Comparison of ENCODE assay signal across 29 cellular contexts in the genomic region with DNA sequence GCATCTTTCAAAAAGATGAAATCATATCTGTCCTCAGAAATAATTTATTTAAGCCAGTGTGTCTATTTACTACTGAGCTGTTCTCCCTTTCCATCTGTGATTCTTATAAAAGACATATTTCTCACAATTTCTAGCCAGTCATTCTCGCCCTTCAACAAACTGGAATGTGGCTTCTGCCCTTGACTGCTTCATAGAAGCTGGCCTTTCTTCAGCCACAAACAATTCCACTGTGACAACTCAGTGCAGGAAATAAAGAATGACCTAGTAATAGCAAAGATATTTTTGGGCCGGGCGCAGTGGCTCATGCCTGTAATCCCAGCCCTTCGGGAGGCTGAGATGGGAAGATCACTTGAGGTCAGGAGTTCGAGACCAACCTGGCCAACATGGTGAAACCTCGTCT.
A peak's percentile ranks its signal among the peaks of the same experiment; 100 is the strongest.
DNase-seq lines count a peak whose midpoint lies in the region; ATAC-seq and TF ChIP-seq lines count a peak whose summit lies in the region.
"Had no signal": no experiment of that assay in that cellular context is flagged by ENCODE, and none has a peak within 500 bp of the region (broad histone marks: within the 10 kb centered on the region; RNA-seq: fewer than 3 reads in every experiment).

No MANE protein-coding gene starts in this region.

- H3K4me1 Mint-ChIP-seq in activated CD4-positive, alpha-beta T cell treated with anti-CD3 and anti-CD28 coated beads, Interleukin-2, amount 10 ng/mL, durations not matched to agents 24 days and 14 days: no peaks in the 10 kb centered on the region
- H3K4me1 Mint-ChIP-seq: stimulated activated memory B cell treated with anti-CD40 and anti-IgM and Interleukin-4, amounts not matched to agents 10 μg/mL and 1 μg/mL and 100 μg/mL, for 72 hours had no signal

- peaks cover 5% of the 10 kb centered on the region; the same call in 1 of the 2 replicates for H3K4me1 ChIP-seq in HAP-1
- H3K4me1 ChIP-seq: ascending aorta, heart left ventricle had no signal

- no peak overlapping the region for H3K27ac Mint-ChIP-seq in activated CD4-positive, alpha-beta T cell treated with anti-CD3 and anti-CD28 coated beads, Interleukin-2, amount 10 ng/mL, durations not matched to agents 24 days and 14 days
- H3K27ac Mint-ChIP-seq: activated CD8-positive, alpha-beta T cell treated with anti-CD3 and anti-CD28 coated beads, Interleukin-2, amount 10 ng/mL, durations not matched to agents 7 days and 5 days; activated naive CD8-positive, alpha-beta T cell; progenitor cell of endocrine pancreas; stimulated activated memory B cell treated with anti-CD40 and anti-IgM and Interleukin-4, amounts not matched to agents 10 μg/mL and 1 μg/mL and 100 μg/mL, for 72 hours had no signal

- peak; percentile 43 for DNase-seq in AG10803 (ENCODE audit: low read depth)
- peak; percentile 15 for DNase-seq in HS-27A (ENCODE audit: low read depth)
- peak; percentile 48 for DNase-seq in astrocyte of the spinal cord (ENCODE audit: low read depth, low spot score)
- DNase-seq in kidney tubule cell (ENCODE audit: low spot score): peak; percentile 30
- no peak for DNase-seq in activated CD4-positive, alpha-beta T cell treated with anti-CD3 and anti-CD28 coated beads, Interleukin-2, amount 10 ng/mL, durations not matched to agents 24 days and 14 days
- DNase-seq in HAP-1 (ENCODE audit: low spot score in 2 of 2): no peak
- DNase-seq in activated CD8-positive, alpha-beta memory T cell treated with anti-CD3 and anti-CD28 coated beads for 24 hours: no peak
- DNase-seq: ACHN; activated CD8-positive, alpha-beta T cell treated with anti-CD3 and anti-CD28 coated beads, Interleukin-2, amount 10 ng/mL, durations not matched to agents 7 days and 5 days; activated T-cell treated with anti-CD3 and anti-CD28 coated beads for 4 hours; C1 segment of cervical spinal cord; Calu3; cerebellar nuclear complex; DND-41; heart left ventricle; KG1; left cardiac atrium; NCI-H1436 treated with DMSO at 0.1 percent for 48 hours; NCI-H345; NCI-H774; RPMI8226; stimulated activated CD4-positive, alpha-beta T cell treated with anti-CD3 and anti-CD28 coated beads, Interleukin-4, amount 100 ng/mL, for 4 hours; T-helper 2 cell had no signal

- intact Hi-C loops in activated CD4-positive, alpha-beta T cell treated with anti-CD3 and anti-CD28 coated beads, Interleukin-2, amount 10 ng/mL, durations not matched to agents 24 days and 14 days (cut with micrococcal nuclease): no loop called here

- H3K4me3 ChIP-seq in AG10803 (ENCODE audit: low read length) (no peak overlapping the region), astrocyte of the spinal cord (ENCODE audit: low read depth, low read length) (no peak overlapping the region), HAP-1 (no peak overlapping the region)
- H3K4me3 ChIP-seq: ascending aorta, heart left ventricle had no signal

- H3K36me3 Mint-ChIP-seq in activated CD4-positive, alpha-beta T cell treated with anti-CD3 and anti-CD28 coated beads, Interleukin-2, amount 10 ng/mL, durations not matched to agents 24 days and 14 days (ENCODE audit: low read depth): no peaks in the 10 kb centered on the region
- H3K36me3 Mint-ChIP-seq: activated naive CD8-positive, alpha-beta T cell; stimulated activated memory B cell treated with anti-CD40 and anti-IgM and Interleukin-4, amounts not matched to agents 10 μg/mL and 1 μg/mL and 100 μg/mL, for 72 hours had no signal

- TF ChIP-seq CTCF in AG10803 (conservative IDR thresholded peaks at IDR 0.05; ENCODE audit: low read length) (no peak), astrocyte of the spinal cord (IDR thresholded peaks at IDR 0.05; ENCODE audit: low read depth, low read length) (no peak)

- in situ Hi-C loops in astrocyte of the spinal cord (cut with HindIII; ENCODE audit: low sequenced_read_pairs): no loop called here
- in situ Hi-C loops in HAP-1 (cut with MboI; ENCODE audit: low sequenced_read_pairs): no loop called here

- H3K27me3 Mint-ChIP-seq in activated CD4-positive, alpha-beta T cell treated with anti-CD3 and anti-CD28 coated beads, Interleukin-2, amount 10 ng/mL, durations not matched to agents 24 days and 14 days: no peaks in the 10 kb centered on the region
- H3K27me3 Mint-ChIP-seq: activated naive CD8-positive, alpha-beta T cell; progenitor cell of endocrine pancreas; stimulated activated memory B cell treated with anti-CD40 and anti-IgM and Interleukin-4, amounts not matched to agents 10 μg/mL and 1 μg/mL and 100 μg/mL, for 72 hours had no signal

- H3K9me3 ChIP-seq in HAP-1: no peaks in the 10 kb centered on the region
- H3K9me3 ChIP-seq: ascending aorta, heart left ventricle had no signal

- H3K9me3 Mint-ChIP-seq in activated CD4-positive, alpha-beta T cell treated with anti-CD3 and anti-CD28 coated beads, Interleukin-2, amount 10 ng/mL, durations not matched to agents 24 days and 14 days: no peaks in the 10 kb centered on the region

- no peaks in the 10 kb centered on the region for H3K36me3 ChIP-seq in HAP-1 (replicated peaks)
- H3K36me3 ChIP-seq: ascending aorta, heart left ventricle had no signal

- H3K4me3 Mint-ChIP-seq in activated CD4-positive, alpha-beta T cell treated with anti-CD3 and anti-CD28 coated beads, Interleukin-2, amount 10 ng/mL, durations not matched to agents 24 days and 14 days: no peak overlapping the region
- H3K4me3 Mint-ChIP-seq: activated CD8-positive, alpha-beta T cell treated with anti-CD3 and anti-CD28 coated beads, Interleukin-2, amount 10 ng/mL, durations not matched to agents 7 days and 5 days; activated naive CD8-positive, alpha-beta T cell; stimulated activated memory B cell treated with anti-CD40 and anti-IgM and Interleukin-4, amounts not matched to agents 10 μg/mL and 1 μg/mL and 100 μg/mL, for 72 hours had no signal

- no peaks in the 10 kb centered on the region for H3K27me3 ChIP-seq in HAP-1 (ENCODE audit: low read depth)
- H3K27me3 ChIP-seq: ascending aorta, heart left ventricle had no signal

- ATAC-seq in HG02571 (IDR thresholded peaks at IDR 0.05; ENCODE audit: unreplicated experiment): no peak
- ATAC-seq: activated CD8-positive, alpha-beta T cell treated with anti-CD3 and anti-CD28 coated beads, Interleukin-2, amount 10 ng/mL, durations not matched to agents 7 days and 5 days; heart left ventricle; left cardiac atrium; sciatic nerve; stimulated activated memory B cell treated with anti-CD40 and anti-IgM and Interleukin-4, amounts not matched to agents 10 μg/mL and 1 μg/mL and 100 μg/mL, for 72 hours had no signal

Comparison
In these comparisons a context has a peak if more than half of its experiments do, and no peak if none do; other contexts are left out.
1. DNase-seq: peak in AG10803 (single experiment), HS-27A (single experiment), astrocyte of the spinal cord (single experiment) and kidney tubule cell (single experiment); none in activated CD4-positive, alpha-beta T cell treated with anti-CD3 and anti-CD28 coated beads, Interleukin-2, amount 10 ng/mL, durations not matched to agents 24 days and 14 days (single experiment), HAP-1 (0 of 2) and activated CD8-positive, alpha-beta memory T cell treated with anti-CD3 and anti-CD28 coated beads for 24 hours (single experiment).